Comparison of ENCODE assay signal across 10 cellular contexts in genomic region chr15:39874890-39875549, GRCh38. TPM values are rescaled to one million over a fixed set of nuclear protein-coding genes. Genes with fewer than 3 reads are reported as not detected.
A peak's percentile ranks its signal among the peaks of the same experiment; 100 is the strongest.
DNase-seq lines count a peak whose midpoint lies in the region; ATAC-seq and TF ChIP-seq lines count a peak whose summit lies in the region.
"Had no signal": no experiment of that assay in that cellular context is flagged by ENCODE, and none has a peak within 500 bp of the region (broad histone marks: within the 10 kb centered on the region; RNA-seq: fewer than 3 reads in every experiment).

No MANE protein-coding gene starts in this region.

- H3K36me3 ChIP-seq in Peyer's patch (no peaks in the 10 kb centered on the region), endodermal cell (ENCODE audit: control insufficient read depth, insufficient read depth, low read length) (no peaks in the 10 kb centered on the region), parathyroid adenoma (ENCODE audit: control insufficient read depth, insufficient read depth, low read length) (no peaks in the 10 kb centered on the region)
- H3K36me3 ChIP-seq: SJCRH30 had no signal

- WGBS in endodermal cell (ENCODE audit: insufficient coverage in 1 of 2, insufficient read length in 1 of 2), 2 experiments = 77 to 78% methylated on average over 4 to 9 of the region's 9 CpGs

- H3K4me3 ChIP-seq in Peyer's patch = no peak overlapping the region
- no peak overlapping the region for H3K4me3 ChIP-seq in endodermal cell (ENCODE audit: low read length)
- no peak overlapping the region for H3K4me3 ChIP-seq in parathyroid adenoma (ENCODE audit: low read depth, low read length)
- H3K4me3 ChIP-seq: SJCRH30 had no signal

- H3K9me3 Mint-ChIP-seq in Calu3 (ENCODE audit: low read depth, unreplicated experiment) (no peaks in the 10 kb centered on the region), endodermal cell (no peaks in the 10 kb centered on the region)
- H3K9me3 Mint-ChIP-seq: memory B cell had no signal

- no peaks in the 10 kb centered on the region for H3K4me1 Mint-ChIP-seq in Calu3 (ENCODE audit: low read depth, unreplicated experiment)
- H3K4me1 Mint-ChIP-seq in endodermal cell = peaks cover 11% of the 10 kb centered on the region
- H3K4me1 Mint-ChIP-seq: memory B cell had no signal

- H3K27ac ChIP-seq in Peyer's patch (no peak overlapping the region), endodermal cell (ENCODE audit: low read depth, low read length) (no peak overlapping the region), parathyroid adenoma (no peak overlapping the region)
- H3K27ac ChIP-seq: SJCRH30 had no signal

- H3K79me2 ChIP-seq in parathyroid adenoma = no peaks in the 10 kb centered on the region

- H3K9me3 ChIP-seq in Peyer's patch = no peaks in the 10 kb centered on the region
- H3K9me3 ChIP-seq in endodermal cell (ENCODE audit: control insufficient read depth, low read length) = no peaks in the 10 kb centered on the region
- H3K9me3 ChIP-seq in parathyroid adenoma (ENCODE audit: control insufficient read depth, low read length) = no peaks in the 10 kb centered on the region
- H3K9me3 ChIP-seq: SJCRH30 had no signal

- CTCF ChIA-PET in Calu3 (lab: Charles Lee) = no interaction called here

- no peaks in the 10 kb centered on the region for H3K4me1 ChIP-seq in Peyer's patch
- H3K4me1 ChIP-seq in endodermal cell (ENCODE audit: control insufficient read depth, insufficient read depth, low read length) = peaks cover 2% of the 10 kb centered on the region
- H3K4me1 ChIP-seq in parathyroid adenoma = no peaks in the 10 kb centered on the region

- H3K9ac ChIP-seq in endodermal cell (ENCODE audit: extremely low read depth, low read length, poor library complexity, severe bottlenecking) (no peak overlapping the region), parathyroid adenoma (no peak overlapping the region)

- no peak for ATAC-seq in HG02938 (IDR thresholded peaks at IDR 0.05; ENCODE audit: unreplicated experiment)
- no peak for ATAC-seq in GM21423 (IDR thresholded peaks at IDR 0.05; ENCODE audit: unreplicated experiment)

- no peaks in the 10 kb centered on the region for H3K27me3 Mint-ChIP-seq in Calu3 (ENCODE audit: unreplicated experiment)
- H3K27me3 Mint-ChIP-seq in endodermal cell (ENCODE audit: insufficient read depth) = no peaks in the 10 kb centered on the region

- no peak overlapping the region for H3K4me3 Mint-ChIP-seq in Calu3 (ENCODE audit: low read depth, unreplicated experiment)
- H3K4me3 Mint-ChIP-seq in endodermal cell = no peak overlapping the region
- H3K4me3 Mint-ChIP-seq: memory B cell had no signal

- TF ChIP-seq CTCF in Calu3 (IDR thresholded peaks at IDR 0.05; ENCODE audit: unreplicated experiment) (no peak), Peyer's patch (IDR thresholded peaks at IDR 0.05) (peak in 5 of 6 experiments; percentile 16 to 65 (median 56)), endodermal cell (conservative IDR thresholded peaks at IDR 0.05) (peak; percentile 84), parathyroid adenoma (IDR thresholded peaks at IDR 0.05) (peak; percentile 38)

- H3K36me3 Mint-ChIP-seq in Calu3 (ENCODE audit: insufficient read depth, unreplicated experiment) (no peaks in the 10 kb centered on the region), endodermal cell (ENCODE audit: low read depth) (peaks cover 1% of the 10 kb centered on the region)
- H3K36me3 Mint-ChIP-seq: memory B cell had no signal

- TF ChIP-seq POLR2A in Peyer's patch (IDR thresholded peaks at IDR 0.05) = no peak

- no peak overlapping the region for H2AFZ ChIP-seq in parathyroid adenoma

- no peaks in the 10 kb centered on the region for H3K27me3 ChIP-seq in Peyer's patch
- no peaks in the 10 kb centered on the region for H3K27me3 ChIP-seq in endodermal cell (ENCODE audit: control insufficient read depth, insufficient read depth, low read length, poor library complexity, severe bottlenecking)
- H3K27me3 ChIP-seq in parathyroid adenoma (ENCODE audit: control insufficient read depth, insufficient read depth, low read length) = no peaks in the 10 kb centered on the region
- H3K27me3 ChIP-seq: SJCRH30 had no signal

- no peak overlapping the region for H3K4me2 ChIP-seq in parathyroid adenoma (ENCODE audit: low read length)

- H3K27ac Mint-ChIP-seq in Calu3 (ENCODE audit: unreplicated experiment) (no peak overlapping the region), endodermal cell (no peak overlapping the region)
- H3K27ac Mint-ChIP-seq: memory B cell had no signal

- intact Hi-C loops in Calu3 (cut with micrococcal nuclease; ENCODE audit: unreplicated experiment) = loop anchor here (1.0 to 5.0 kb wide), 2 partner anchors 73 to 88 kb away; no protein-coding TSS in a partner anchor

- DNase-seq in Calu3 (peak; percentile 10), HCEC 1CT (peak; percentile 45), Peyer's patch (peak in 1 of 3 donors; percentile 57), endodermal cell (peak; percentile 63), GM19240 (ENCODE audit: insufficient read length, low spot score) (no peak)

- BruUV-seq in Calu3 (replicated peaks; lab: Mats Ljungman, UMichigan) = no TSS peak

RNA-seq across cellular contexts. Expression of gene GPR176, which starts 45.0 kb away (rescaled TPM):
- 7.3 and 10.2 TPM in 2 replicates for total RNA-seq in Calu3 (2022)
- total RNA-seq in Peyer's patch = 1 to 10 TPM in 3 of 4 donors, under 1 TPM in 1; 0.88 to 4.3 (median 3.1) TPM
- 10 to 100 TPM; 26.0 to 31.1 TPM for total RNA-seq in endodermal cell
- 8.9 TPM for polyA plus RNA-seq in endodermal cell (2013, experiment 1 of 2)
- 6.6 TPM for polyA plus RNA-seq in endodermal cell (2013, experiment 2 of 2)

RNA-seq across cellular contexts. Expression of gene EIF2AK4, which starts 58.9 kb away (rescaled TPM):
- total RNA-seq in Calu3 (2022) (14.9 and 18.5 TPM in 2 replicates), Peyer's patch (10 to 100 TPM; 17.6 to 34.7 (median 22.4) TPM), endodermal cell (10 to 100 TPM; 44.0 to 55.6 TPM)
- polyA plus RNA-seq in endodermal cell (2013, experiment 1 of 2) = 49.1 TPM
- 51.3 TPM for polyA plus RNA-seq in endodermal cell (2013, experiment 2 of 2)
